Comparison of ENCODE assay signal across 8 cellular contexts in the genomic region with DNA sequence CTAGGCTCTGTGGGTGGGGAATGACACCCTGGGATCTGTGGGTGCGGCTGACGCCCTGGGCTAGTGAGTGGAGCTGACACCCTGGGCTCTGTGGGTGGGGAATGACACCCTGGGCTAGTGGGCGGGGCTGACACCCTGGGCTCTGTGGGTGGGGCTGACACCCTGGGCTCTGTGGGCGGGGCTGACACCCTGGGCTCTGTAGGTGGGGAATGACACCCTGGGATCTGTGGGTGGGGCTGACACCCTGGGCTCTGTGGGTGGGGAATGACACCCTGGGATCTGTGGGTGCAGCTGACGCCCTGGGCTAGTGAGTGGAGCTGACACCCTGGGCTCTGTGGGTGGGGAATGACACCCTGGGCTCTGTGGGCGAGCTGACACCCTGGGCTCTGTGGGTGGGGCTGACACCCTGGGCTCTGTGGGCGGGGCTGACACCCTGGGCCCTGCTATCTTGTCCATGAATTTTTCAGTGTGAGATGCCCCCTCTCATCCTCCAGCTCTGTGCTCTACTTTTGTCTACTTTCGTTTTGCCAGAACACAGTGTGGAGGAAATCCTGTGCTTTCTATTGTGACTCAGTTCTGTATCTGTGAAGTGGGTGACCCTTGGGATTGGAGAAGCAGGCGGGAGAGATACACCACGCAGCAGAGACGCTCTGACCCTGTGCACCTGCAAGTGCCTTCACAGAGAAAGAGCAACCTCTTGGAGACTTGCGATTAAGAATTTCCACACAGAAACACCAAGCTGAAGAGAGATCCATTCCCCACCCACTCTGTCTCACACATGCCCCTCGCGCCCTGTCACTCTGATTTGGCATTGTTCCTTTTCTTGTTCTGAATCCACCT.
DNase-seq lines count a peak whose midpoint lies in the region; ATAC-seq, FAIRE-seq and TF ChIP-seq lines count a peak whose summit lies in the region.
"Not testable (repeated sequence)": the region's sequence is repeated elsewhere in the genome, so short reads cannot be mapped to it uniquely, and the experiment has no call there.

No MANE protein-coding gene starts in this region.

- not testable (repeated sequence) for H3K27ac ChIP-seq in A549
- H3K27ac ChIP-seq in K562 (ENCODE audit: extremely low read depth, low read depth, low read length) (peak overlapping the region; percentile 51; the same call in 2 of the 3 replicates), right atrium auricular region (peak overlapping the region; percentile 72 to 90), rectal smooth muscle tissue (ENCODE audit: low read depth, low read length) (peak overlapping the region; percentile 92)

- peaks cover 18% of the 10 kb centered on the region for H4K20me1 ChIP-seq in K562 (replicated peaks; ENCODE audit: control insufficient read depth, insufficient read depth, low read length)

- not testable (repeated sequence) for TF ChIP-seq POLR2A in A549 (IDR thresholded peaks at IDR 0.05; ENCODE audit: low read length); K562 (conservative IDR thresholded peaks at IDR 0.05)

- not testable (repeated sequence) for H3K4me1 ChIP-seq in A549
- peaks cover 36 to 38% of the 10 kb centered on the region in 2 experiments for H3K4me1 ChIP-seq in K562 (replicated peaks in 1 of 2; ENCODE audit: control insufficient read depth in 2 of 2, insufficient read depth in 2 of 2, low read length in 2 of 2)
- peaks cover 0 to 39% of the 10 kb centered on the region in 2 donors for H3K4me1 ChIP-seq in right atrium auricular region
- peaks cover 30% of the 10 kb centered on the region for H3K4me1 ChIP-seq in rectal smooth muscle tissue (ENCODE audit: control insufficient read depth, insufficient read depth, low read length)

- H3K27me3 ChIP-seq in K562 (ENCODE audit: control insufficient read depth in 2 of 2, insufficient read depth in 2 of 2, low read length in 2 of 2); right atrium auricular region; rectal smooth muscle tissue (ENCODE audit: control insufficient read depth, insufficient read depth, low read length): not testable (repeated sequence)

- not testable (repeated sequence) for DNase-seq in A549 (ENCODE audit: low read depth in 1 of 2, low spot score in 1 of 2); right atrium auricular region (ENCODE audit: low spot score)
- peak; percentile 21 for DNase-seq in NAMALWA (ENCODE audit: low spot score)
- peak; percentile 60 for DNase-seq in activated CD4-positive, alpha-beta T cell treated with anti-CD3 and anti-CD28 coated beads for 48 hours
- DNase-seq in activated T-helper 1 cell treated with Interleukin-2 at 50 U/mL for 16 hours (ENCODE audit: low read depth) = peak; percentile 45
- peak; percentile 46 to 90 (median 52) for DNase-seq in K562 (ENCODE audit: extremely low read depth in 1 of 4, low spot score in 3 of 4)
- peak; percentile 56 to 57 for DNase-seq in stimulated activated CD8-positive, alpha-beta memory T cell treated with anti-CD3 and anti-CD28 coated beads, Interleukin-7, amount 100 ng/mL, for 4 hours (ENCODE audit: low read depth in 2 of 2)

- H3K79me2 ChIP-seq in K562 (ENCODE audit: control insufficient read depth, insufficient read depth, low read length) = peaks cover 65% of the 10 kb centered on the region

- TF ChIP-seq CTCF in A549 (IDR thresholded peaks at IDR 0.05); K562 (IDR thresholded peaks at IDR 0.05 in 2 of 3, conservative IDR thresholded peaks at IDR 0.05 in 1 of 3; ENCODE audit: insufficient read depth in 2 of 3, low read depth in 1 of 3, low read length in 3 of 3); right atrium auricular region (IDR thresholded peaks at IDR 0.05): not testable (repeated sequence)

- not testable (repeated sequence) for H2AFZ ChIP-seq in K562 (ENCODE audit: low read depth, low read length)

- ATAC-seq in A549 = not testable (repeated sequence)
- ATAC-seq in K562 = peak; percentile 74

- peak overlapping the region; percentile 49 for H3K4me2 ChIP-seq in A549
- peak overlapping the region; percentile 84 for H3K4me2 ChIP-seq in K562 (ENCODE audit: insufficient read depth, low read length)

- POLR2A ChIA-PET in A549 (lab: Yijun Ruan, JAX) = not testable (repeated sequence)
- POLR2A ChIA-PET in K562 (lab: Yijun Ruan, JAX) = interaction anchor here (0.6 to 1.0 kb wide), 3 partner anchors 9 to 32 kb away, joined by 3 to 4 read pairs (median 3); no protein-coding TSS in a partner anchor

- H3K9ac ChIP-seq in K562 (ENCODE audit: insufficient read depth in 1 of 2, low read depth in 2 of 2, low read length in 2 of 2) = peak overlapping the region; percentile 18 to 46; a peak in 2 of 4 replicates
- not testable (repeated sequence) for H3K9ac ChIP-seq in rectal smooth muscle tissue (ENCODE audit: low read length)

- in situ Hi-C loops in K562 (cut with MboI) = not testable (repeated sequence)

- not testable (repeated sequence) for TF ChIP-seq EP300 in A549 (IDR thresholded peaks at IDR 0.05); K562 (IDR thresholded peaks at IDR 0.05; ENCODE audit: low read length)

- TF ChIP-seq RAD21 in A549 (conservative IDR thresholded peaks at IDR 0.05 in 1 of 2, IDR thresholded peaks at IDR 0.05 in 1 of 2); K562 (CRISPR knock-in tag; conservative IDR thresholded peaks at IDR 0.05 in 1 of 2, IDR thresholded peaks at IDR 0.05 in 1 of 2): not testable (repeated sequence)

- H3K4me3 ChIP-seq in A549; rectal smooth muscle tissue (ENCODE audit: low read length): not testable (repeated sequence)
- peak overlapping the region; percentile 20 for H3K4me3 ChIP-seq in K562
- H3K4me3 ChIP-seq in right atrium auricular region = peak overlapping the region in 1 of 2 donors; percentile 17

- CTCF ChIA-PET in A549 (lab: Yijun Ruan, JAX) (interaction anchor here (1.0 to 1.9 kb wide), 3 partner anchors 22 to 152 kb away, joined by 3 to 7 read pairs (median 3); a partner anchor contains a TSS), K562 (lab: Yijun Ruan, JAX; ENCODE audit: low intra/inter-chr PET ratio) (interaction anchor here (0.6 kb wide), 1 partner anchor 964 kb away, joined by 3 read pairs; no protein-coding TSS in a partner anchor)

- 57% methylated on average over 9 of the region's 14 CpGs for WGBS in A549 (ENCODE audit: missing lambda C conversion rate)
- WGBS in K562 (ENCODE audit: insufficient coverage, low coverage, missing lambda C conversion rate) = 10% methylated on average over 12 of the region's 14 CpGs

- intact Hi-C loops in K562 (cut with micrococcal nuclease) = not testable (repeated sequence)

- H3K36me3 ChIP-seq in K562 (ENCODE audit: control insufficient read depth, insufficient read depth, low read length); right atrium auricular region; rectal smooth muscle tissue (ENCODE audit: control insufficient read depth, insufficient read depth, low read length): not testable (repeated sequence)

- not testable (repeated sequence) for BruUV-seq in K562 (replicated peaks; lab: Mats Ljungman, UMichigan)

- H3K9me1 ChIP-seq in K562 (ENCODE audit: control insufficient read depth, insufficient read depth, low read length) = not testable (repeated sequence)

- H3K9me3 ChIP-seq in A549; K562 (replicated peaks; ENCODE audit: control insufficient read depth, insufficient read depth, low read depth, low read length); right atrium auricular region: not testable (repeated sequence)

- FAIRE-seq in A549 (lab: Jason Lieb, UNC); K562 (lab: Jason Lieb, UNC): not testable (repeated sequence)

TF ChIP-seq in K562, 482 proteins besides CTCF, POLR2A, EP300 and RAD21:
- TF ChIP-seq, protein P1, sequence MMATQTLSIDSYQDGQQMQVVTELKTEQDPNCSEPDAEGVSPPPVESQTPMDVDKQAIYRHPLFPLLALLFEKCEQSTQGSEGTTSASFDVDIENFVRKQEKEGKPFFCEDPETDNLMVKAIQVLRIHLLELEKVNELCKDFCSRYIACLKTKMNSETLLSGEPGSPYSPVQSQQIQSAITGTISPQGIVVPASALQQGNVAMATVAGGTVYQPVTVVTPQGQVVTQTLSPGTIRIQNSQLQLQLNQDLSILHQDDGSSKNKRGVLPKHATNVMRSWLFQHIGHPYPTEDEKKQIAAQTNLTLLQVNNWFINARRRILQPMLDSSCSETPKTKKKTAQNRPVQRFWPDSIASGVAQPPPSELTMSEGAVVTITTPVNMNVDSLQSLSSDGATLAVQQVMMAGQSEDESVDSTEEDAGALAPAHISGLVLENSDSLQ (IDR thresholded peaks at IDR 0.05) = peak; percentile 14; the same call in 1 of the 2 replicates
- TF ChIP-seq MECOM (CRISPR knock-in tag; IDR thresholded peaks at IDR 0.05) (peak; percentile 93), CTBP1 (IDR thresholded peaks at IDR 0.05; ENCODE audit: borderline replicate concordance) (peak; percentile 34; the same call in 1 of the 2 replicates), EGR1 (conservative IDR thresholded peaks at IDR 0.05) (peak; percentile 65)
- TF ChIP-seq, protein P2, sequence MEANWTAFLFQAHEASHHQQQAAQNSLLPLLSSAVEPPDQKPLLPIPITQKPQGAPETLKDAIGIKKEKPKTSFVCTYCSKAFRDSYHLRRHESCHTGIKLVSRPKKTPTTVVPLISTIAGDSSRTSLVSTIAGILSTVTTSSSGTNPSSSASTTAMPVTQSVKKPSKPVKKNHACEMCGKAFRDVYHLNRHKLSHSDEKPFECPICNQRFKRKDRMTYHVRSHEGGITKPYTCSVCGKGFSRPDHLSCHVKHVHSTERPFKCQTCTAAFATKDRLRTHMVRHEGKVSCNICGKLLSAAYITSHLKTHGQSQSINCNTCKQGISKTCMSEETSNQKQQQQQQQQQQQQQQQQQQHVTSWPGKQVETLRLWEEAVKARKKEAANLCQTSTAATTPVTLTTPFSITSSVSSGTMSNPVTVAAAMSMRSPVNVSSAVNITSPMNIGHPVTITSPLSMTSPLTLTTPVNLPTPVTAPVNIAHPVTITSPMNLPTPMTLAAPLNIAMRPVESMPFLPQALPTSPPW (CRISPR knock-in tag; IDR thresholded peaks at IDR 0.05) = peak; percentile 45; the same call in 1 of the 2 replicates
TF ChIP-seq in K562: peak in this region for 5; not testable (repeated sequence) for 477.
